In the genomic region with DNA sequence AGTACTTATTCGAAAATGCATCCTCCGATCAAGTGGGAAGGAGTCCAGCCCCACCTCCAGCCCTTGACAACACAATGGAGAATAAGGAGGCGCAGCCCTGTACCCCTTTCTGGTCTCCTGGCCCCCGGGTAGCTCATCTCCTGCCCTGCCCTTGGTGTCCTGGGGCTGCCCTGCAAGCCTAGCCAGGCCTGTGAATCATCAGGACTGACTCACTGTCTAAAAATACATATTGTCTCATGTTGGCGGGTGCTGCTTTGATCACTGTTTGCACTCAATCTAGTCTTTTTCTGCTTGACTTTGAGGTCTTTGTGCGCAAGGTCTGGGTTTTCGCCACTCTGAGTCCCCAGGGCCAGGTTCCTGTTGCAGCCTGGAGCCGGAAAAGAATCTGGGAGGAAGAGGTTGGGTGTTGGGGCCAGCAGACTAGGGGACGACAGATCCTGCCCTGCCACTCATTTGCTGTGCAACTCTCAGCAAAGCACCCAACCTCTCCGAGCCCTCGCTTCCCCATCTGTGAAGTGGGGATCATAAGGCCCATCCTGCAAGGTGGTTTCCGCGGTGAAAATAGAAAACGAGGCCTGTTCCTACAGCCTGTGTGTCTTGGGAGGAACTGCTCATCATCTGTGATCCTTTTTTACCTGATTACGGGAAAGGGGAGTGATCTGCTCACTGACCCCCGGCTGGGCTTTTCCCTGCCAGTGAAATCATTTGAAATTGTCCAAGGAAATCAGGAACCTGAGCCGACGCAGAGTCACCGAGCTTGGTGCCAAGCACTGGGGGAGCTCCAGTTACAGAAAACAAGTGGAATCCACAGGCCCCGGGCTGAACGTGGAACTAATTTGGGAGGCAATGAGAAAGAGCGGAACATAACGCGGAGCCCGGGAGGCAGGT, we compare ENCODE assay signal across 8 cellular contexts.
DNase-seq lines count a peak whose midpoint lies in the region; ATAC-seq, FAIRE-seq and TF ChIP-seq lines count a peak whose summit lies in the region.

No MANE protein-coding gene starts in this region.

- TF ChIP-seq POLR2A in GM12878 (IDR thresholded peaks at IDR 0.05; ENCODE audit: low read depth, low read length), result no peak
- peak; percentile 82 to 84 for TF ChIP-seq POLR2A in HepG2 (IDR thresholded peaks at IDR 0.05; ENCODE audit: insufficient read depth in 1 of 2, low read depth in 2 of 2, low read length in 2 of 2)

- H3K36me3 ChIP-seq in GM12878 (ENCODE audit: control insufficient read depth in 2 of 2, insufficient read depth in 2 of 2, low read length in 1 of 2) (no peaks in the 10 kb centered on the region), HepG2 (replicated peaks in 1 of 2; ENCODE audit: control insufficient read depth in 1 of 2, insufficient read depth in 2 of 2, low read length in 2 of 2) (no peaks in the 10 kb centered on the region)

- H3K9me3 Mint-ChIP-seq in activated T-helper 2 cell treated with anti-CD3 and anti-CD28 coated beads, Interferon-gamma antibody, Interleukin-2, Interleukin-4, amounts not matched to agents 10 μg/mL and 5 μg/mL and 100 μg/mL, durations not matched to agents 14 hours and 24 hours and 36 hours, result no peaks in the 10 kb centered on the region
- H3K9me3 Mint-ChIP-seq in T-cell, result no peaks in the 10 kb centered on the region

- peak overlapping the region; percentile 78 for H2AFZ ChIP-seq in GM12878 (ENCODE audit: control insufficient read depth, low read depth, low read length)
- no peak overlapping the region for H2AFZ ChIP-seq in HepG2 (ENCODE audit: low read length)

- H3K9me3 ChIP-seq in GM12878 (replicated peaks; ENCODE audit: control insufficient read depth, insufficient read depth, low read length) (no peaks in the 10 kb centered on the region), HepG2 (ENCODE audit: low read length) (no peaks in the 10 kb centered on the region)

- no peak overlapping the region for H3K27ac Mint-ChIP-seq in activated T-helper 2 cell treated with anti-CD3 and anti-CD28 coated beads, Interferon-gamma antibody, Interleukin-2, Interleukin-4, amounts not matched to agents 10 μg/mL and 5 μg/mL and 100 μg/mL, durations not matched to agents 14 hours and 24 hours and 36 hours
- no peak overlapping the region for H3K27ac Mint-ChIP-seq in T-cell

- no peak overlapping the region for H3K4me3 ChIP-seq in GM12878
- H3K4me3 ChIP-seq in HepG2 (replicated peaks in 1 of 3; ENCODE audit: insufficient read depth in 1 of 3, low read depth in 2 of 3, low read length in 3 of 3), result peak overlapping the region; percentile 31 to 67 (median 47)

- peak; percentile 47 for DNase-seq in HuH-7 (ENCODE audit: low spot score)
- DNase-seq in GM12878 (ENCODE audit: low read depth, low spot score), result peak; percentile 60
- DNase-seq in HepG2 (ENCODE audit: low spot score), result peak; percentile 99
- no peak for DNase-seq in activated T-helper 2 cell treated with anti-CD3 and anti-CD28 coated beads, Interferon-gamma antibody, Interleukin-2, Interleukin-4, amounts not matched to agents 10 μg/mL and 5 μg/mL and 100 μg/mL, durations not matched to agents 14 hours and 24 hours and 36 hours (ENCODE audit: low spot score)
- DNase-seq in T-cell, result no peak
- DNase-seq in mesenteric fat pad (ENCODE audit: low spot score), result no peak
- no peak for DNase-seq in DMS153 treated with DMSO at 0.1 percent for 48 hours (lab: John Stamatoyannopoulos, UW; ENCODE audit: unreplicated experiment)

- intact Hi-C loops in GM12878 (cut with micrococcal nuclease; ENCODE audit: unreplicated experiment) (loop anchor here (1.0 kb wide), 1 partner anchor 44 kb away; no protein-coding TSS in a partner anchor), HepG2 (cut with micrococcal nuclease; ENCODE audit: unreplicated experiment) (loop anchor here (2.0 to 10.0 kb wide), 5 partner anchors 35 to 233 kb away; partner anchors contain the start of genes BFAR and PARN)
- intact Hi-C loops in activated T-helper 2 cell treated with anti-CD3 and anti-CD28 coated beads, Interferon-gamma antibody, Interleukin-2, Interleukin-4, amounts not matched to agents 10 μg/mL and 5 μg/mL and 100 μg/mL, durations not matched to agents 14 hours and 24 hours and 36 hours (cut with micrococcal nuclease), result no loop called here

- H3K9ac ChIP-seq in GM12878 (ENCODE audit: control insufficient read depth, insufficient read depth, low read length) (no peak overlapping the region; the same call in 1 of the 2 replicates), HepG2 (ENCODE audit: insufficient read depth, low read depth, low read length) (peak overlapping the region; percentile 80)

- RAD21 ChIA-PET in GM12878 (lab: Charles Lee; ENCODE audit: unreplicated experiment), result interaction anchor here (1.3 to 1.6 kb wide), 3 partner anchors 45 to 93 kb away, joined by 3 to 5 read pairs (median 4); no protein-coding TSS in a partner anchor

- FAIRE-seq in GM12878 (lab: Jason Lieb, UNC) (peak; percentile 74), HepG2 (lab: Jason Lieb, UNC) (peak; percentile 94)

- CTCF ChIA-PET in GM12878 (lab: Yijun Ruan, JAX) (no interaction called here), HepG2 (lab: Yijun Ruan, JAX; ENCODE audit: low intra/inter-chr PET ratio, low total read pairs) (no interaction called here), T-cell (lab: Charles Lee) (no interaction called here)

- POLR2A ChIA-PET in GM12878 (lab: Charles Lee) (no interaction called here), HepG2 (lab: Yijun Ruan, JAX) (interaction anchor here (0.6 to 1.9 kb wide), 15 partner anchors 10 to 146 kb away, joined by 3 to 6 read pairs (median 4); no protein-coding TSS in a partner anchor), T-cell (lab: Charles Lee) (no interaction called here)

- no peaks in the 10 kb centered on the region for H3K27me3 Mint-ChIP-seq in activated T-helper 2 cell treated with anti-CD3 and anti-CD28 coated beads, Interferon-gamma antibody, Interleukin-2, Interleukin-4, amounts not matched to agents 10 μg/mL and 5 μg/mL and 100 μg/mL, durations not matched to agents 14 hours and 24 hours and 36 hours (ENCODE audit: low read depth)
- H3K27me3 Mint-ChIP-seq in T-cell, result peaks cover 0 to 11% of the 10 kb centered on the region in 2 donors

- in situ Hi-C loops in GM12878 (cut with MboI) (no loop called here), HepG2 (cut with HindIII; ENCODE audit: extremely low pct_ligation_motif_present, low pct_unique_long_range_greater_than_20kb) (no loop called here)

- H3K27ac ChIP-seq in GM12878 (ENCODE audit: control insufficient read depth, insufficient read depth) (peak overlapping the region; percentile 54), HepG2 (ENCODE audit: extremely low read length, insufficient read depth, low read length) (peak overlapping the region; percentile 95)

- H3K4me1 Mint-ChIP-seq in activated T-helper 2 cell treated with anti-CD3 and anti-CD28 coated beads, Interferon-gamma antibody, Interleukin-2, Interleukin-4, amounts not matched to agents 10 μg/mL and 5 μg/mL and 100 μg/mL, durations not matched to agents 14 hours and 24 hours and 36 hours (ENCODE audit: low read depth), result no peaks in the 10 kb centered on the region
- no peaks in the 10 kb centered on the region for H3K4me1 Mint-ChIP-seq in T-cell

- H3K27me3 ChIP-seq in GM12878 (replicated peaks in 1 of 2; ENCODE audit: control insufficient read depth in 2 of 2, insufficient read depth in 2 of 2, low read length in 1 of 2) (no peaks in the 10 kb centered on the region), HepG2 (ENCODE audit: control insufficient read depth in 1 of 2, insufficient read depth in 2 of 2, low read length in 2 of 2) (no peaks in the 10 kb centered on the region)

- ATAC-seq in GM18861 (IDR thresholded peaks at IDR 0.05; ENCODE audit: unreplicated experiment) (peak; percentile 57), GM12878 (peak; percentile 94), HepG2 (peak; percentile 88), T-cell (replicated peaks in 1 of 4) (no peak)

- TSS peak; percentile 96 for BruUV-seq in GM12878 (replicated peaks; lab: Mats Ljungman, UMichigan)
- TSS peak; percentile 93 for BruUV-seq in HepG2 (replicated peaks; lab: Mats Ljungman, UMichigan)

- TF ChIP-seq CTCF in GM12878 (IDR thresholded peaks at IDR 0.05 in 2 of 3, conservative IDR thresholded peaks at IDR 0.05 in 1 of 3; ENCODE audit: control insufficient read depth in 2 of 3, extremely low read depth in 1 of 3, insufficient read depth in 1 of 3, low read depth in 3 of 3, low read length in 3 of 3), result no peak
- TF ChIP-seq CTCF in HepG2 (CRISPR knock-in tag; IDR thresholded peaks at IDR 0.05), result 0 out of 2 replicates have a peak, but pooled peaks have one; percentile 28

- WGBS in GM12878 (ENCODE audit: insufficient coverage, insufficient replicate concordance, low lambda C conversion rate, missing lambda C conversion rate), result 27% methylated on average over 24 of the region's 25 CpGs
- WGBS in HepG2 (ENCODE audit: low lambda C conversion rate), result 24% methylated on average over 24 of the region's 25 CpGs

- no peaks in the 10 kb centered on the region for H3K36me3 Mint-ChIP-seq in activated T-helper 2 cell treated with anti-CD3 and anti-CD28 coated beads, Interferon-gamma antibody, Interleukin-2, Interleukin-4, amounts not matched to agents 10 μg/mL and 5 μg/mL and 100 μg/mL, durations not matched to agents 14 hours and 24 hours and 36 hours (ENCODE audit: low read depth)
- H3K36me3 Mint-ChIP-seq in T-cell, result no peaks in the 10 kb centered on the region

- H4K20me1 ChIP-seq in GM12878 (ENCODE audit: control insufficient read depth, insufficient read depth) (no peaks in the 10 kb centered on the region), HepG2 (ENCODE audit: insufficient read depth, low read length) (no peaks in the 10 kb centered on the region)

- TF ChIP-seq RAD21 in GM12878 (IDR thresholded peaks at IDR 0.05; ENCODE audit: insufficient read depth, low read depth, low read length), result no peak
- TF ChIP-seq RAD21 in HepG2 (CRISPR knock-in tag; IDR thresholded peaks at IDR 0.05), result no peak

- H3K4me2 ChIP-seq in GM12878 (ENCODE audit: control insufficient read depth, insufficient read depth) (peak overlapping the region; percentile 68), HepG2 (ENCODE audit: low read depth, low read length) (peak overlapping the region; percentile 85)

- H3K79me2 ChIP-seq in GM12878 (ENCODE audit: control insufficient read depth, insufficient read depth, low read length) (no peaks in the 10 kb centered on the region), HepG2 (ENCODE audit: insufficient read depth, low read length) (peaks cover 5% of the 10 kb centered on the region)

- H3K4me3 Mint-ChIP-seq in activated T-helper 2 cell treated with anti-CD3 and anti-CD28 coated beads, Interferon-gamma antibody, Interleukin-2, Interleukin-4, amounts not matched to agents 10 μg/mL and 5 μg/mL and 100 μg/mL, durations not matched to agents 14 hours and 24 hours and 36 hours (ENCODE audit: low read depth), result no peak overlapping the region
- no peak overlapping the region for H3K4me3 Mint-ChIP-seq in T-cell

- TF ChIP-seq EP300 in GM12878 (IDR thresholded peaks at IDR 0.05; ENCODE audit: borderline replicate concordance in 1 of 2, control insufficient read depth in 1 of 2, low read depth in 2 of 2, low read length in 2 of 2) (no peak), HepG2 (IDR thresholded peaks at IDR 0.05; ENCODE audit: low read depth in 2 of 2, low read length in 2 of 2) (peak; percentile 90 to 96), HepG2 (CRISPR knock-in tag; IDR thresholded peaks at IDR 0.05; ENCODE audit: borderline replicate concordance) (peak; percentile 96)

- peaks cover 15% of the 10 kb centered on the region for H3K4me1 ChIP-seq in GM12878 (ENCODE audit: control insufficient read depth, insufficient read depth, low read length)
- H3K4me1 ChIP-seq in HepG2 (ENCODE audit: insufficient read depth, low read length), result peaks cover 96% of the 10 kb centered on the region

- SMC1A ChIA-PET in GM12878 (lab: Charles Lee; ENCODE audit: uncharacterized antibody, unreplicated experiment), result interaction anchor here (1.1 to 1.8 kb wide), 2 partner anchors 45 to 90 kb away, joined by 7 to 8 read pairs; no protein-coding TSS in a partner anchor

Comparison
In these comparisons a context has a peak if more than half of its experiments do, and no peak if none do; other contexts are left out.
1. ATAC-seq: peak in GM18861 (single experiment), GM12878 (single experiment) and HepG2 (single experiment); none in T-cell (0 of 4).
2. DNase-seq: peak in HuH-7 (single experiment), GM12878 (single experiment) and HepG2 (single experiment); none in activated T-helper 2 cell treated with anti-CD3 and anti-CD28 coated beads, Interferon-gamma antibody, Interleukin-2, Interleukin-4, amounts not matched to agents 10 μg/mL and 5 μg/mL and 100 μg/mL, durations not matched to agents 14 hours and 24 hours and 36 hours (single experiment), T-cell (0 of 34), mesenteric fat pad (single experiment) and DMS153 treated with DMSO at 0.1 percent for 48 hours (single experiment).